In the genomic region with DNA sequence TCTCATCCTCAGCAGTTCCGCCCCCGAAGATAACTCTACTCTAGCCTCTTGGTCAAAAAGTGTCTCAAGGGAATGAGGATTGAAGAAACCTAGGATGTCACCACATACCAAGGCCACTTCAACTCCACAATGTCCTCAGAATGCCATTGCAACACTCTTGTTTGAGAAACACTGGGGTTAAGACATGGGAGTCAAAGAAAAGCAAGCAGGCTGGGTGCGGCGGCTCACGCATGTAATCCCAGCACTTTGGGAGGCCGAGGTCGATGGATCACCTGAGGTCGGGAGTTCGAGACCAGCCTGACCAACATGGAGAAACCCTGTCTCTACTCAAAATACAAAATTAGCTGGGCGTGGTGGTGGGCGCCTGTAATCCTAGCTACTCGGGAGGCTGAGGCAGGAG, we compare ENCODE assay signal across 8 cellular contexts. TPM values are rescaled to one million over a fixed set of nuclear protein-coding genes. Genes with fewer than 3 reads are reported as not detected.
DNase-seq lines count a peak whose midpoint lies in the region; ATAC-seq and TF ChIP-seq lines count a peak whose summit lies in the region.
"Not testable (repeated sequence)": the region's sequence is repeated elsewhere in the genome, so short reads cannot be mapped to it uniquely, and the experiment has no call there.

No MANE protein-coding gene starts in this region.

- H3K4me3 ChIP-seq in BLaER1 treated with 17β-estradiol and CSF1 and Interleukin-3, amounts not matched to agents 10 nM and 100 nM; DND-41 (ENCODE audit: low read depth in 1 of 2, low read length in 2 of 2); osteoblast (ENCODE audit: insufficient read depth, low read length): not testable (repeated sequence)

- H3K4me3 Mint-ChIP-seq in T-cell, result peak overlapping the region in 1 of 3 donors; percentile 15
- not testable (repeated sequence) for H3K4me3 Mint-ChIP-seq in activated CD8-positive, alpha-beta T cell treated with anti-CD3 and anti-CD28 coated beads for 36 hours; activated naive CD8-positive, alpha-beta T cell treated with anti-CD3 and anti-CD28 coated beads, Interleukin-2, amount 10 ng/mL, durations not matched to agents 7 days and 5 days; memory B cell

- H3K27ac ChIP-seq in BLaER1 treated with 17β-estradiol and CSF1 and Interleukin-3, amounts not matched to agents 10 nM and 100 nM; DND-41 (ENCODE audit: low read length); osteoblast (ENCODE audit: low read depth, low read length): not testable (repeated sequence)

- H3K36me3 ChIP-seq in BLaER1 treated with 17β-estradiol and CSF1 and Interleukin-3, amounts not matched to agents 10 nM and 100 nM; DND-41 (ENCODE audit: insufficient read depth, low read length); osteoblast (ENCODE audit: insufficient read depth, low read length): not testable (repeated sequence)

- POLR2A ChIA-PET in T-cell (lab: Charles Lee), result interaction anchor here in 1 of 2 donors (0.7 kb wide), 1 partner anchor 32 kb away, joined by 3 read pairs; no protein-coding TSS in a partner anchor
- POLR2A ChIA-PET in activated CD8-positive, alpha-beta T cell treated with anti-CD3 and anti-CD28 coated beads for 36 hours (lab: Charles Lee); activated naive CD8-positive, alpha-beta T cell treated with anti-CD3 and anti-CD28 coated beads, Interleukin-2, amount 10 ng/mL, durations not matched to agents 7 days and 5 days (lab: Charles Lee): not testable (repeated sequence)

- not testable (repeated sequence) for H3K9me3 ChIP-seq in BLaER1 treated with 17β-estradiol and CSF1 and Interleukin-3, amounts not matched to agents 10 nM and 100 nM (replicated peaks in 1 of 11); DND-41 (ENCODE audit: insufficient read depth, low read length, severe bottlenecking); osteoblast (ENCODE audit: low read depth, low read length)

- intact Hi-C loops in activated CD8-positive, alpha-beta T cell treated with anti-CD3 and anti-CD28 coated beads for 36 hours (cut with micrococcal nuclease), result loop anchor here (5.0 kb wide), 1 partner anchor 56 kb away; no protein-coding TSS in a partner anchor

- DNase-seq in DND-41; T-cell; activated CD8-positive, alpha-beta T cell treated with anti-CD3 and anti-CD28 coated beads for 36 hours; activated naive CD8-positive, alpha-beta T cell treated with anti-CD3 and anti-CD28 coated beads, Interleukin-2, amount 10 ng/mL, durations not matched to agents 7 days and 5 days; memory B cell (ENCODE audit: low spot score in 2 of 2): not testable (repeated sequence)
- DNase-seq in NOMO-1 (lab: John Stamatoyannopoulos, UW; ENCODE audit: unreplicated experiment in 2 of 2) (peak; percentile 19 to 45), osteoblast (ENCODE audit: insufficient read length, low spot score, missing footprints) (peak; percentile 3)

- not testable (repeated sequence) for H3K79me2 ChIP-seq in DND-41 (ENCODE audit: insufficient read depth, low read length); osteoblast (ENCODE audit: insufficient read depth, low read length)

- H2AFZ ChIP-seq in DND-41 (ENCODE audit: low read depth, low read length), result 0 out of 2 replicates have a peak overlapping the region, but pooled peaks have one; percentile 41
- H2AFZ ChIP-seq in osteoblast (ENCODE audit: low read length), result not testable (repeated sequence)

- CTCF ChIA-PET in T-cell (lab: Charles Lee); activated CD8-positive, alpha-beta T cell treated with anti-CD3 and anti-CD28 coated beads for 36 hours (lab: Charles Lee): not testable (repeated sequence)

- H4K20me1 ChIP-seq in BLaER1 treated with 17β-estradiol and CSF1 and Interleukin-3, amounts not matched to agents 10 nM and 100 nM; DND-41 (ENCODE audit: insufficient read depth, low read length); osteoblast (ENCODE audit: insufficient read depth, low read length): not testable (repeated sequence)

- not testable (repeated sequence) for H3K27me3 Mint-ChIP-seq in T-cell; activated CD8-positive, alpha-beta T cell treated with anti-CD3 and anti-CD28 coated beads for 36 hours; activated naive CD8-positive, alpha-beta T cell treated with anti-CD3 and anti-CD28 coated beads, Interleukin-2, amount 10 ng/mL, durations not matched to agents 7 days and 5 days; memory B cell

- H3K27ac Mint-ChIP-seq in T-cell, result peak overlapping the region; percentile 87 to 97
- H3K27ac Mint-ChIP-seq in activated CD8-positive, alpha-beta T cell treated with anti-CD3 and anti-CD28 coated beads for 36 hours, result peak overlapping the region; percentile 16
- H3K27ac Mint-ChIP-seq in activated naive CD8-positive, alpha-beta T cell treated with anti-CD3 and anti-CD28 coated beads, Interleukin-2, amount 10 ng/mL, durations not matched to agents 7 days and 5 days, result peak overlapping the region; percentile 98
- H3K27ac Mint-ChIP-seq in memory B cell, result peak overlapping the region; percentile 67

- not testable (repeated sequence) for H3K36me3 Mint-ChIP-seq in T-cell; activated CD8-positive, alpha-beta T cell treated with anti-CD3 and anti-CD28 coated beads for 36 hours (ENCODE audit: low read depth); activated naive CD8-positive, alpha-beta T cell treated with anti-CD3 and anti-CD28 coated beads, Interleukin-2, amount 10 ng/mL, durations not matched to agents 7 days and 5 days; memory B cell

- H3K4me1 Mint-ChIP-seq in T-cell (peaks cover 36 to 56% (median 47%) of the 10 kb centered on the region in 3 donors), memory B cell (peaks cover 23% of the 10 kb centered on the region)
- peaks cover 38% of the 10 kb centered on the region for H3K4me1 Mint-ChIP-seq in activated CD8-positive, alpha-beta T cell treated with anti-CD3 and anti-CD28 coated beads for 36 hours (ENCODE audit: low read depth)
- H3K4me1 Mint-ChIP-seq in activated naive CD8-positive, alpha-beta T cell treated with anti-CD3 and anti-CD28 coated beads, Interleukin-2, amount 10 ng/mL, durations not matched to agents 7 days and 5 days, result peaks cover 38% of the 10 kb centered on the region

- not testable (repeated sequence) for H3K9ac ChIP-seq in BLaER1 treated with 17β-estradiol and CSF1 and Interleukin-3, amounts not matched to agents 10 nM and 100 nM; DND-41 (ENCODE audit: low read depth, low read length)

- not testable (repeated sequence) for H3K9me3 Mint-ChIP-seq in T-cell; activated CD8-positive, alpha-beta T cell treated with anti-CD3 and anti-CD28 coated beads for 36 hours; activated naive CD8-positive, alpha-beta T cell treated with anti-CD3 and anti-CD28 coated beads, Interleukin-2, amount 10 ng/mL, durations not matched to agents 7 days and 5 days; memory B cell

- H3K4me2 ChIP-seq in BLaER1 treated with 17β-estradiol and CSF1 and Interleukin-3, amounts not matched to agents 10 nM and 100 nM, result peak overlapping the region in 8 of 11 experiments; percentile 64 to 84 (median 72); a peak in 15 of 22 replicates
- not testable (repeated sequence) for H3K4me2 ChIP-seq in DND-41 (ENCODE audit: insufficient read depth, low read length); osteoblast (ENCODE audit: insufficient read depth, low read length)

- H3K4me1 ChIP-seq in BLaER1 treated with 17β-estradiol and CSF1 and Interleukin-3, amounts not matched to agents 10 nM and 100 nM, result peaks cover 29 to 54% (median 46%) of the 10 kb centered on the region in 10 experiments
- H3K4me1 ChIP-seq in DND-41 (ENCODE audit: insufficient read depth, low read length) (peaks cover 22% of the 10 kb centered on the region), osteoblast (ENCODE audit: insufficient read depth, low read length) (peaks cover 23% of the 10 kb centered on the region)

- TF ChIP-seq CTCF in DND-41 (IDR thresholded peaks at IDR 0.05; ENCODE audit: borderline replicate concordance, extremely low read depth, low read length, poor library complexity, severe bottlenecking); activated CD8-positive, alpha-beta T cell treated with anti-CD3 and anti-CD28 coated beads for 36 hours (IDR thresholded peaks at IDR 0.05); osteoblast (IDR thresholded peaks at IDR 0.05; ENCODE audit: extremely low read depth, low read depth, low read length): not testable (repeated sequence)

- ATAC-seq in DND-41 (ENCODE audit: insufficient read depth, low read depth); T-cell (replicated peaks in 1 of 4); activated CD8-positive, alpha-beta T cell treated with anti-CD3 and anti-CD28 coated beads for 36 hours; activated naive CD8-positive, alpha-beta T cell treated with anti-CD3 and anti-CD28 coated beads, Interleukin-2, amount 10 ng/mL, durations not matched to agents 7 days and 5 days (ENCODE audit: low read depth); memory B cell (ENCODE audit: low read depth): not testable (repeated sequence)

- not testable (repeated sequence) for H3K27me3 ChIP-seq in BLaER1 treated with 17β-estradiol and CSF1 and Interleukin-3, amounts not matched to agents 10 nM and 100 nM; DND-41 (ENCODE audit: insufficient read depth, low read length, poor library complexity); osteoblast (ENCODE audit: insufficient read depth, low read length)

RNA-seq across cellular contexts. Expression of gene PTPRJ, which starts 28.9 kb away (rescaled TPM):
- 10 to 100 TPM; 44.8 to 71.0 (median 57.9) TPM for total RNA-seq in T-cell
- 10 to 100 TPM; 21.5 to 23.4 TPM for total RNA-seq in activated CD8-positive, alpha-beta T cell treated with anti-CD3 and anti-CD28 coated beads for 36 hours
- total RNA-seq in activated naive CD8-positive, alpha-beta T cell treated with anti-CD3 and anti-CD28 coated beads, Interleukin-2, amount 10 ng/mL, durations not matched to agents 7 days and 5 days, result 10 to 100 TPM; 51.5 to 53.5 TPM
- 9.1 and 10.9 TPM in 2 replicates for total RNA-seq in osteoblast

Comparison
In these comparisons a context has a peak if more than half of its experiments do, and no peak if none do; other contexts are left out.
1. H3K27ac Mint-ChIP-seq: peak in every context shown above with its lines; median percentile 98 in activated naive CD8-positive, alpha-beta T cell treated with anti-CD3 and anti-CD28 coated beads, Interleukin-2, amount 10 ng/mL, durations not matched to agents 7 days and 5 days; 92 in T-cell; 67 in memory B cell; 16 in activated CD8-positive, alpha-beta T cell treated with anti-CD3 and anti-CD28 coated beads for 36 hours.